Comparison of ENCODE assay signal across 16 cellular contexts in the genomic region with DNA sequence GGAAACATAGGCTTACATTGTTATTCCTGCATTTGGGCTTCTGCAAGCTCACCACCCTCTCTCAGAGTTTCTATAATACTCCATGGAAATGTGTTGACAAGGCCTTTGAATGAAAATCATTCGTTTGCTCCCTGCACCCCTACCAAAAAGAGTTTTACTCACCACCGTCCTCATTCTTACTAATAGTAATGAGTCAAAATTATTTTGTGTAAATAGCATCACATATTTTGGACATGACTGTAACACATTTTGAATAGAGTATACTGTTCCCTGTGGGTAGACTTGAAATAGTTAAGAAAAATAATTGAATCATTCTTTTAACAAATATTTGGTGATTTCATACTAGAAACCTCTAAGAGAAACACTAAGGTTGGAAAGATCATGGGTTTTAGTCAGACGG.
DNase-seq lines count a peak whose midpoint lies in the region; ATAC-seq and TF ChIP-seq lines count a peak whose summit lies in the region.
"Had no signal": no experiment of that assay in that cellular context is flagged by ENCODE, and none has a peak within 500 bp of the region (broad histone marks: within the 10 kb centered on the region; RNA-seq: fewer than 3 reads in every experiment).

No MANE protein-coding gene starts in this region.

- WGBS in esophagus muscularis mucosa: 49% methylated on average over 3 of the region's 3 CpGs

- H3K36me3 ChIP-seq in RWPE2 (ENCODE audit: low read depth): peaks cover 39% of the 10 kb centered on the region
- H3K36me3 ChIP-seq in esophagus muscularis mucosa: peaks cover 20 to 60% (median 35%) of the 10 kb centered on the region in 4 donors

- TF ChIP-seq POLR2A in esophagus muscularis mucosa (IDR thresholded peaks at IDR 0.05; ENCODE audit: low read depth): no peak

- peak; percentile 89 for DNase-seq in EH (ENCODE audit: low read depth)
- no peak for DNase-seq in RWPE2 (ENCODE audit: low spot score)
- no peak for DNase-seq in esophagus muscularis mucosa (ENCODE audit: extremely low spot score)
- DNase-seq in osteocyte (ENCODE audit: extremely low spot score, unreplicated experiment): no peak
- no peak for DNase-seq in iPS-NIHi11 (ENCODE audit: low spot score)
- DNase-seq: activated CD4-positive, alpha-beta T cell treated with anti-CD3 and anti-CD28 coated beads for 48 hours; activated T-cell treated with anti-CD3 and anti-CD28 coated beads, Interleukin-2, amount 50 U/mL, for 48 hours; aorta; CD8-positive, alpha-beta T cell; mucosa of descending colon; NCI-H2171 treated with DMSO at 0.1 percent for 48 hours; psoas muscle; stimulated activated naive CD8-positive, alpha-beta T cell treated with anti-CD3 and anti-CD28 coated beads, Interleukin-15, Interleukin-2, amounts not matched to agents 100 U/mL and 50 U/mL, for 24 hours had no signal

- H3K9me3 Mint-ChIP-seq in osteocyte (ENCODE audit: unreplicated experiment): no peaks in the 10 kb centered on the region

- peaks cover 12% of the 10 kb centered on the region for H3K4me1 Mint-ChIP-seq in osteocyte (ENCODE audit: unreplicated experiment)

- peaks cover 35% of the 10 kb centered on the region for H3K36me3 Mint-ChIP-seq in osteocyte (ENCODE audit: unreplicated experiment)

- peak overlapping the region; percentile 64 for H3K27ac ChIP-seq in RWPE2 (ENCODE audit: poor library complexity, severe bottlenecking)
- peak overlapping the region; percentile 44 to 68 (median 52) for H3K27ac ChIP-seq in esophagus muscularis mucosa (replicated peaks in 1 of 4)
- H3K27ac ChIP-seq: psoas muscle had no signal

- H3K4me1 ChIP-seq in RWPE2 (ENCODE audit: insufficient read depth, poor library complexity, severe bottlenecking): peaks cover 15% of the 10 kb centered on the region
- H3K4me1 ChIP-seq in esophagus muscularis mucosa: peaks cover 9 to 30% (median 22%) of the 10 kb centered on the region in 4 donors
- H3K4me1 ChIP-seq: psoas muscle had no signal

- peak overlapping the region; percentile 67 for H3K27ac Mint-ChIP-seq in osteocyte (ENCODE audit: unreplicated experiment)
- H3K27ac Mint-ChIP-seq: CD8-positive, alpha-beta T cell had no signal

- no peak overlapping the region for H3K4me3 Mint-ChIP-seq in osteocyte (ENCODE audit: unreplicated experiment)
- H3K4me3 Mint-ChIP-seq: CD8-positive, alpha-beta T cell had no signal

- H3K27me3 ChIP-seq in RWPE2 (ENCODE audit: insufficient read depth, poor library complexity, severe bottlenecking) (no peaks in the 10 kb centered on the region), esophagus muscularis mucosa (no peaks in the 10 kb centered on the region)

- no peak for TF ChIP-seq EP300 in esophagus muscularis mucosa (IDR thresholded peaks at IDR 0.05)

- no peaks in the 10 kb centered on the region for H3K27me3 Mint-ChIP-seq in osteocyte (ENCODE audit: unreplicated experiment)

- no peaks in the 10 kb centered on the region for H3K9me3 ChIP-seq in RWPE2 (ENCODE audit: severe bottlenecking)
- H3K9me3 ChIP-seq in esophagus muscularis mucosa: no peaks in the 10 kb centered on the region
- H3K9me3 ChIP-seq: psoas muscle had no signal

- H3K4me3 ChIP-seq in RWPE2 (ENCODE audit: severe bottlenecking): no peak overlapping the region
- H3K4me3 ChIP-seq in esophagus muscularis mucosa: no peak overlapping the region
- H3K4me3 ChIP-seq: mucosa of descending colon, psoas muscle had no signal

- intact Hi-C loops in esophagus muscularis mucosa (cut with DNase I): no loop called here

- ATAC-seq in RWPE2 (ENCODE audit: low read depth) (peak; percentile 96), HG03457 (IDR thresholded peaks at IDR 0.05; ENCODE audit: unreplicated experiment) (no peak), HG03442 (IDR thresholded peaks at IDR 0.05; ENCODE audit: unreplicated experiment) (no peak), GM18502 (IDR thresholded peaks at IDR 0.05; ENCODE audit: poor library complexity, unreplicated experiment) (no peak)
- ATAC-seq: CD8-positive, alpha-beta T cell; mucosa of descending colon; psoas muscle; stimulated activated naive CD8-positive, alpha-beta T cell treated with anti-CD3 and anti-CD28 coated beads, Interleukin-15, Interleukin-2, amounts not matched to agents 100 U/mL and 50 U/mL, for 24 hours had no signal

- no peak for TF ChIP-seq CTCF in RWPE2 (IDR thresholded peaks at IDR 0.05; ENCODE audit: poor library complexity, severe bottlenecking)
- no peak for TF ChIP-seq CTCF in esophagus muscularis mucosa (IDR thresholded peaks at IDR 0.05)
- TF ChIP-seq CTCF in osteocyte (IDR thresholded peaks at IDR 0.05): no peak
